In the genomic region with DNA sequence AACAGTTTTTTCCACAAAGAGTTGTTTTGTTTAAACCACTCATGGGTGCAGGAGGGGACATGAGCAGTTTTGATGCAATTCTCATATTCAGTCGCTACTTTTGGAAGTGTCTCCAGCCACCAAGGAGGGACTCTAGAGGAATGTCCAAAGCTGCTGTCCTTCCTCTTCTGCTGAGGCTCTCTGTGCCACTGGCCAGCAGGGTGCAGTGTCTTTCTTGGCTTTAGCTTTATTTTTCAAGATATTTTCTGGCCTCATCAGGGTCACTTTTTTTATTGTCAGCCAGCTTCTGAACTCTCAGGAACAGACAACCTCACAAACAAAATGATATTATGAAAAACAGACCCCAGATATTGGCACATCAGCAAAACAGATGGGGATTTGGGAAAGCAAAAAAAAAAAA, we compare ENCODE assay signal across 8 cellular contexts.
A peak's percentile ranks its signal among the peaks of the same experiment; 100 is the strongest.
DNase-seq lines count a peak whose midpoint lies in the region; ATAC-seq and TF ChIP-seq lines count a peak whose summit lies in the region.

No MANE protein-coding gene starts in this region.

- no peaks in the 10 kb centered on the region for H3K4me1 Mint-ChIP-seq in CD8-positive, alpha-beta T cell (ENCODE audit: low read depth)
- no peaks in the 10 kb centered on the region for H3K4me1 Mint-ChIP-seq in activated CD4-positive, alpha-beta T cell treated with anti-CD3 and anti-CD28 coated beads, Interleukin-2, amount 10 ng/mL, durations not matched to agents 7 days and 5 days

- no peaks in the 10 kb centered on the region for H3K9me3 Mint-ChIP-seq in CD8-positive, alpha-beta T cell
- no peaks in the 10 kb centered on the region for H3K9me3 Mint-ChIP-seq in activated CD4-positive, alpha-beta T cell treated with anti-CD3 and anti-CD28 coated beads, Interleukin-2, amount 10 ng/mL, durations not matched to agents 7 days and 5 days

- ATAC-seq in GM19467 (IDR thresholded peaks at IDR 0.05; ENCODE audit: unreplicated experiment), result no peak
- no peak for ATAC-seq in CD8-positive, alpha-beta T cell

- H3K4me3 ChIP-seq in Peyer's patch (no peak overlapping the region), tibial artery (no peak overlapping the region)
- H3K4me3 ChIP-seq in CD8-positive, alpha-beta T cell (ENCODE audit: low read depth, low read length), result no peak overlapping the region

- H3K27ac Mint-ChIP-seq in CD8-positive, alpha-beta T cell, result no peak overlapping the region
- H3K27ac Mint-ChIP-seq in activated CD4-positive, alpha-beta T cell treated with anti-CD3 and anti-CD28 coated beads, Interleukin-2, amount 10 ng/mL, durations not matched to agents 7 days and 5 days, result no peak overlapping the region

- no peak for TF ChIP-seq POLR2A in Peyer's patch (IDR thresholded peaks at IDR 0.05)

- no peak overlapping the region for H3K4me3 Mint-ChIP-seq in CD8-positive, alpha-beta T cell
- no peak overlapping the region for H3K4me3 Mint-ChIP-seq in activated CD4-positive, alpha-beta T cell treated with anti-CD3 and anti-CD28 coated beads, Interleukin-2, amount 10 ng/mL, durations not matched to agents 7 days and 5 days

- H3K36me3 Mint-ChIP-seq in CD8-positive, alpha-beta T cell, result no peaks in the 10 kb centered on the region
- no peaks in the 10 kb centered on the region for H3K36me3 Mint-ChIP-seq in activated CD4-positive, alpha-beta T cell treated with anti-CD3 and anti-CD28 coated beads, Interleukin-2, amount 10 ng/mL, durations not matched to agents 7 days and 5 days (ENCODE audit: low read depth)

- H3K27ac ChIP-seq in Peyer's patch, result no peak overlapping the region
- no peak overlapping the region for H3K27ac ChIP-seq in tibial artery
- no peak overlapping the region for H3K27ac ChIP-seq in CD8-positive, alpha-beta T cell (ENCODE audit: low read depth, low read length)

- H3K4me1 ChIP-seq in Peyer's patch (no peaks in the 10 kb centered on the region), tibial artery (no peaks in the 10 kb centered on the region)
- no peaks in the 10 kb centered on the region for H3K4me1 ChIP-seq in CD8-positive, alpha-beta T cell (ENCODE audit: insufficient read depth, low read length)

- no peaks in the 10 kb centered on the region for H3K9me3 ChIP-seq in Peyer's patch
- no peaks in the 10 kb centered on the region for H3K9me3 ChIP-seq in tibial artery
- H3K9me3 ChIP-seq in CD8-positive, alpha-beta T cell (ENCODE audit: low read length), result no peaks in the 10 kb centered on the region

- intact Hi-C loops in tibial artery (cut with DNase I; ENCODE audit: low total_unique reads), result loop anchor here (10.0 kb wide), 1 partner anchor 317 kb away; no protein-coding TSS in a partner anchor
- intact Hi-C loops in CD8-positive, alpha-beta T cell (cut with DNase I, micrococcal nuclease), result no loop called here

- POLR2A ChIA-PET in CD8-positive, alpha-beta T cell (lab: Charles Lee), result interaction anchor here (0.9 kb wide), 1 partner anchor 11 kb away, joined by 3 read pairs; no protein-coding TSS in a partner anchor
- POLR2A ChIA-PET in activated CD4-positive, alpha-beta T cell treated with anti-CD3 and anti-CD28 coated beads, Interleukin-2, amount 10 ng/mL, durations not matched to agents 7 days and 5 days (lab: Charles Lee), result no interaction called here

- CTCF ChIA-PET in CD8-positive, alpha-beta T cell (lab: Charles Lee), result no interaction called here
- CTCF ChIA-PET in activated CD4-positive, alpha-beta T cell treated with anti-CD3 and anti-CD28 coated beads, Interleukin-2, amount 10 ng/mL, durations not matched to agents 7 days and 5 days (lab: Charles Lee), result no interaction called here

- no peaks in the 10 kb centered on the region for H3K27me3 ChIP-seq in Peyer's patch
- no peaks in the 10 kb centered on the region for H3K27me3 ChIP-seq in tibial artery
- no peaks in the 10 kb centered on the region for H3K27me3 ChIP-seq in CD8-positive, alpha-beta T cell (ENCODE audit: insufficient read depth, low read length)

- peak; percentile 22 for DNase-seq in D341Med (ENCODE audit: low spot score)
- peak; percentile 58 for DNase-seq in HCEC 1CT
- peak in 1 of 3 donors; percentile 48 for DNase-seq in Peyer's patch
- DNase-seq in glomerular endothelial cell (ENCODE audit: extremely low read depth, low read depth, low spot score), result peak; percentile 51
- DNase-seq in tibial artery, result no peak
- DNase-seq in CD8-positive, alpha-beta T cell, result no peak
- no peak for DNase-seq in activated CD4-positive, alpha-beta T cell treated with anti-CD3 and anti-CD28 coated beads, Interleukin-2, amount 10 ng/mL, durations not matched to agents 7 days and 5 days

- peak in 4 of 6 experiments; percentile 12 to 45 (median 35) for TF ChIP-seq CTCF in Peyer's patch (IDR thresholded peaks at IDR 0.05)
- peak; percentile 26 to 38 for TF ChIP-seq CTCF in tibial artery (IDR thresholded peaks at IDR 0.05)
- no peak for TF ChIP-seq CTCF in CD8-positive, alpha-beta T cell (IDR thresholded peaks at IDR 0.05)

- H3K36me3 ChIP-seq in Peyer's patch, result no peaks in the 10 kb centered on the region
- no peaks in the 10 kb centered on the region for H3K36me3 ChIP-seq in tibial artery
- H3K36me3 ChIP-seq in CD8-positive, alpha-beta T cell (ENCODE audit: insufficient read depth, low read length), result no peaks in the 10 kb centered on the region

- no peaks in the 10 kb centered on the region for H3K27me3 Mint-ChIP-seq in CD8-positive, alpha-beta T cell (ENCODE audit: low read depth)
- H3K27me3 Mint-ChIP-seq in activated CD4-positive, alpha-beta T cell treated with anti-CD3 and anti-CD28 coated beads, Interleukin-2, amount 10 ng/mL, durations not matched to agents 7 days and 5 days, result no peaks in the 10 kb centered on the region

Comparison
In these comparisons a context has a peak if more than half of its experiments do, and no peak if none do; other contexts are left out.
1. DNase-seq: peak in D341Med (single experiment), HCEC 1CT (single experiment) and glomerular endothelial cell (single experiment); none in tibial artery (0 of 2), CD8-positive, alpha-beta T cell (0 of 7) and activated CD4-positive, alpha-beta T cell treated with anti-CD3 and anti-CD28 coated beads, Interleukin-2, amount 10 ng/mL, durations not matched to agents 7 days and 5 days (single experiment).